ENCODE assay signal across 1 cellular context in the genomic region with DNA sequence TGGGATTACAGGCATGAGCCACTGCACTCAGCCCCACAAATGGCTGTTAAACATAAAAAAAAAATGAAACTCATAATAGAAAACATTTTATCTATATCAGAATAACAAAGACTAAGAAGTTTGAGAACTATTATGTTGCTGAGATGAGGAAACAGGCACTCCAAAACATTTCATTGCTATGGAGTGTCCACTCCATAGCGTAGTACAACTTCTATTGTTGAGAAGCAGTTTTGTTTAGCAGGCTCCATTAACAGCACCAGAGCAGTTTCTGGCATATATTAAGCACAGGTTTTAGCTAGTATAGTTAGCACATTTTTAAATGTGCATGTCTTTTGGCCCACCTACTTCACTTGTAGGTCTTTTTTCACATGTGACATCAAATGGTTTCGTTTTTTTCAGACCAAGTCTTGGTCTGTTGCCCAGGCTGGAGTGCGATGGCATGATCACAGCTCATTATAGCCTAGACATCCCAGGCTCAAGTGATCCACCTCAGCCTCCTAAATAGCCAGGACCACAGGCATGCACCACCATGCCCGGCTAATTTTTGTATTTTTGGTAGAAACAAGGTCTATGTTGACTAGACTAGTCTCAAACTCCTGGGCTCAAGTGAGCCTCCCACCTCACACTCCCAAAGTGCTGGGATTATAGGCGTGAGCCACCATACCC.
TF ChIP-seq lines count a peak whose summit lies in the region.

No MANE protein-coding gene starts in this region.

TF ChIP-seq in HCT116, 20 proteins besides CTCF, POLR2A, EP300 and RAD21:
- TF ChIP-seq, protein P1, sequence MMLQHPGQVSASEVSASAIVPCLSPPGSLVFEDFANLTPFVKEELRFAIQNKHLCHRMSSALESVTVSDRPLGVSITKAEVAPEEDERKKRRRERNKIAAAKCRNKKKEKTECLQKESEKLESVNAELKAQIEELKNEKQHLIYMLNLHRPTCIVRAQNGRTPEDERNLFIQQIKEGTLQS (IDR thresholded peaks at IDR 0.05) = no peak
- TF ChIP-seq SIN3A (IDR thresholded peaks at IDR 0.05; ENCODE audit: low read depth) = peak; percentile 30; the same call in 1 of the 2 replicates
- TF ChIP-seq TCF7L2 (IDR thresholded peaks at IDR 0.05; ENCODE audit: borderline replicate concordance, extremely low read depth, insufficient read depth, insufficient read length) = no peak
TF ChIP-seq in HCT116: peak in this region for 1.
